13 cellular contexts compared by ENCODE assay signal in the genomic region with DNA sequence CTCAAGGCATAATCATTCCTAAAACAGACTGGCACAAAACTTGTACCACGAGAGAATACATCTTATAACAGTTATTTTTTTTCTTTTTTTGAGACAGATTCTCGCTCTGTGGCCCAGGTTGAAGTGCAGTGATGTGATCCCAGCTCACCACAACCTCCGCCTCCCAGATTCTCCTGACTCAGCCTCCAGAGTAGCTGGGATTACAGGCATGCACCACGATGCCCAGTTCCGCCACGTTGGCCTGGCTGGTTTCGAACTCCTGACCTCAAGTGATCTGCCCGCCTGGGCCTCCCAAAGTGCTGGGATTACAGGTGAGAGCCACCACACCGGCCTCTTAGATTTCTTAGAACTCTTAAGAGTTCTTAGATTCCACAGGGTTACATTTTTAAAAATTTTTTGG. TPM values are rescaled to one million over a fixed set of nuclear protein-coding genes. Genes with fewer than 3 reads are reported as not detected.
DNase-seq lines count a peak whose midpoint lies in the region; ATAC-seq, FAIRE-seq and TF ChIP-seq lines count a peak whose summit lies in the region.
"Had no signal": no experiment of that assay in that cellular context is flagged by ENCODE, and none has a peak within 500 bp of the region (broad histone marks: within the 10 kb centered on the region; RNA-seq: fewer than 3 reads in every experiment).

No MANE protein-coding gene starts in this region.

- FAIRE-seq in RCC 7860 (lab: Jason Lieb, UNC): no peak

- DNase-seq in MCF 10A (ENCODE audit: unreplicated experiment) (no peak), breast epithelium (ENCODE audit: low spot score in 2 of 2) (no peak), activated B cell treated with CpG ODN at 0.5 μM for 24 hours (no peak), fibroblast of pulmonary artery (ENCODE audit: low read depth) (no peak), tibial artery (no peak), RCC 7860 (ENCODE audit: low spot score) (no peak)
- DNase-seq: NCI-H1105 treated with DMSO at 0.1 percent for 48 hours, sigmoid colon had no signal

- POLR2A ChIA-PET in MCF 10A (lab: Yijun Ruan, JAX): interaction anchor here (0.7 to 5.3 kb wide), 9 partner anchors 34 to 166 kb away, joined by 3 to 83 read pairs (median 4); a partner anchor contains a TSS
- POLR2A ChIA-PET in activated B cell treated with CpG ODN at 0.5 μM for 24 hours (lab: Charles Lee): no interaction called here

- H3K27ac ChIP-seq in breast epithelium (peak overlapping the region in 1 of 2 donors; percentile 25), tibial artery (peak overlapping the region; percentile 93 to 96)
- H3K27ac ChIP-seq: C4-2B had no signal

- H3K4me1 Mint-ChIP-seq in MCF 10A (ENCODE audit: insufficient read depth, unreplicated experiment) (peaks cover 25% of the 10 kb centered on the region), activated B cell treated with CpG ODN at 0.5 μM for 24 hours (peaks cover 65% of the 10 kb centered on the region)

- TF ChIP-seq CTCF in MCF 10A (IDR thresholded peaks at IDR 0.05; ENCODE audit: unreplicated experiment): no peak
- TF ChIP-seq CTCF in breast epithelium (IDR thresholded peaks at IDR 0.05): no peak
- TF ChIP-seq CTCF in activated B cell treated with CpG ODN at 0.5 μM for 24 hours (IDR thresholded peaks at IDR 0.05): no peak
- TF ChIP-seq CTCF in fibroblast of pulmonary artery (IDR thresholded peaks at IDR 0.05; ENCODE audit: low read length, missing control alignments): no peak
- no peak for TF ChIP-seq CTCF in tibial artery (IDR thresholded peaks at IDR 0.05)

- peak overlapping the region in 1 of 3 donors; percentile 3 for H3K4me3 ChIP-seq in breast epithelium
- peak overlapping the region; percentile 98 for H3K4me3 ChIP-seq in fibroblast of pulmonary artery (replicated peaks; ENCODE audit: low read depth, low read length)
- peak overlapping the region in 1 of 2 donors; percentile 4 for H3K4me3 ChIP-seq in tibial artery

- H3K36me3 Mint-ChIP-seq in MCF 10A (ENCODE audit: insufficient read depth, unreplicated experiment) (peaks cover 81% of the 10 kb centered on the region), activated B cell treated with CpG ODN at 0.5 μM for 24 hours (ENCODE audit: low read depth) (peaks cover 63% of the 10 kb centered on the region)

- peak overlapping the region; percentile 99 for H3K4me3 Mint-ChIP-seq in MCF 10A (ENCODE audit: unreplicated experiment)
- peak overlapping the region; percentile 16 for H3K4me3 Mint-ChIP-seq in activated B cell treated with CpG ODN at 0.5 μM for 24 hours

- no peak for TF ChIP-seq POLR2A in breast epithelium (IDR thresholded peaks at IDR 0.05)

- H3K27me3 ChIP-seq in breast epithelium (no peaks in the 10 kb centered on the region), tibial artery (no peaks in the 10 kb centered on the region)
- H3K27me3 ChIP-seq: sigmoid colon had no signal

- CTCF ChIA-PET in MCF 10A (lab: Yijun Ruan, JAX) (interaction anchor here (0.6 to 3.3 kb wide), 10 partner anchors 8 to 166 kb away, joined by 3 to 15 read pairs (median 5); a partner anchor contains a TSS), activated B cell treated with CpG ODN at 0.5 μM for 24 hours (lab: Charles Lee) (interaction anchor here (0.5 kb wide), 1 partner anchor 174 kb away, joined by 3 read pairs; no protein-coding TSS in a partner anchor)

- H3K4me1 ChIP-seq in breast epithelium (peaks cover 4 to 38% of the 10 kb centered on the region in 2 donors), tibial artery (peaks cover 0 to 77% (median 42%) of the 10 kb centered on the region in 4 donors)

- no peak for ATAC-seq in activated B cell treated with CpG ODN at 0.5 μM for 24 hours (ENCODE audit: low read depth)
- ATAC-seq in HG02970 (IDR thresholded peaks at IDR 0.05; ENCODE audit: low FRiP score, unreplicated experiment): no peak
- no peak for ATAC-seq in GM21723 (IDR thresholded peaks at IDR 0.05; ENCODE audit: unreplicated experiment)
- ATAC-seq: esophagus mucosa had no signal

- peak overlapping the region; percentile 19 for H3K27ac Mint-ChIP-seq in MCF 10A (ENCODE audit: low read depth, unreplicated experiment)
- H3K27ac Mint-ChIP-seq in activated B cell treated with CpG ODN at 0.5 μM for 24 hours: no peak overlapping the region

- H3K27me3 Mint-ChIP-seq in MCF 10A (ENCODE audit: insufficient read depth, unreplicated experiment): no peaks in the 10 kb centered on the region
- H3K27me3 Mint-ChIP-seq in activated B cell treated with CpG ODN at 0.5 μM for 24 hours: no peaks in the 10 kb centered on the region

- H3K9me3 ChIP-seq in breast epithelium: no peaks in the 10 kb centered on the region
- H3K9me3 ChIP-seq in tibial artery: no peaks in the 10 kb centered on the region
- H3K9me3 ChIP-seq: sigmoid colon had no signal

- H3K36me3 ChIP-seq in breast epithelium (no peaks in the 10 kb centered on the region), tibial artery (peaks cover 24 to 27% (median 25%) of the 10 kb centered on the region in 3 donors)

- H3K9me3 Mint-ChIP-seq in MCF 10A (ENCODE audit: unreplicated experiment) (no peaks in the 10 kb centered on the region), activated B cell treated with CpG ODN at 0.5 μM for 24 hours (no peaks in the 10 kb centered on the region)

- intact Hi-C loops in MCF 10A (cut with micrococcal nuclease): loop anchor here (5.0 kb wide), 1 partner anchor 48 kb away; no protein-coding TSS in a partner anchor
- intact Hi-C loops in breast epithelium (cut with DNase I; ENCODE audit: low total_unique reads): no loop called here
- intact Hi-C loops in activated B cell treated with CpG ODN at 0.5 μM for 24 hours (cut with micrococcal nuclease): loop anchor here (2.0 to 5.0 kb wide), 5 partner anchors 15 to 693 kb away; a partner anchor contains a TSS
- intact Hi-C loops in tibial artery (cut with DNase I; ENCODE audit: low total_unique reads): loop anchor here (5.0 to 10.0 kb wide), 3 partner anchors 38 to 955 kb away; a partner anchor contains a TSS

- no TSS peak for BruUV-seq in MCF 10A (replicated peaks; lab: Mats Ljungman, UMichigan)

RNA-seq across cellular contexts. Expression of a gene that starts 4.1 kb away (rescaled TPM):
- total RNA-seq in MCF 10A (2022): 78.6 and 88.0 TPM in 2 replicates
- total RNA-seq in breast epithelium: 10 to 100 TPM; 35.8 to 46.2 (median 36.4) TPM
- total RNA-seq in activated B cell treated with CpG ODN at 0.5 μM for 24 hours: 61.0 and 61.8 TPM in 2 replicates

RNA-seq across cellular contexts. Expression of a gene that starts 43.2 kb away (rescaled TPM):
- total RNA-seq in MCF 10A (2022): not detected in 2 replicates
- not detected for total RNA-seq in breast epithelium
- total RNA-seq in activated B cell treated with CpG ODN at 0.5 μM for 24 hours: not detected in 2 replicates
- total RNA-seq: esophagus mucosa, sigmoid colon, urinary bladder had no signal
